ENCODE assay signal across 9 cellular contexts in the genomic region with DNA sequence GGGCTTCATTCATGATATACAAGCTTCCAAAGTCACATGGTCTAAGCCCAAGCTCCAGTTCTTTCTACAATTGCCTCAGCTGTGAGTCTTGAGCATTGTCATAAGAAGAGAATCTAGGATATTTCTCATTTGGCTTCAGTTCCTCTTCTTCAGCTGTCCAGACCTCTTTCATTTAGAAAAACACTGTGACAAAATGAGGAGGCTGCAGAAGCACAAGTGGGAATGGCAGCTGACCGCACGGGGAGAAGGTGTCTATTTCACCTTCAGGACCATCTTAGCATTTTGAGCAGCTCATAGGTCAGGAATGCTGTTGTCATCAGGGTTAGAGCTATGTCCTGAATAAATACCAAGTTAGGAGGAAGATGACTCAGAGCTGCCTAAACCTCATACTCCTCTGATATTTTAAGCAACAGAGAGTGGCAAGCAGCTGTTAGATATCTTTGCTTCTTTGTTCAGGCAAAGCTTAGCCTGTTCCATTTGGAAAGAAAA.
DNase-seq lines count a peak whose midpoint lies in the region; ATAC-seq and TF ChIP-seq lines count a peak whose summit lies in the region.
"Had no signal": no experiment of that assay in that cellular context is flagged by ENCODE, and none has a peak within 500 bp of the region (broad histone marks: within the 10 kb centered on the region; RNA-seq: fewer than 3 reads in every experiment).

No MANE protein-coding gene starts in this region.

- peaks cover 13 to 48% (median 25%) of the 10 kb centered on the region in 10 experiments for H3K4me1 ChIP-seq in BLaER1 treated with 17β-estradiol and CSF1 and Interleukin-3, amounts not matched to agents 10 nM and 100 nM
- H3K4me1 ChIP-seq in naive thymus-derived CD4-positive, alpha-beta T cell (ENCODE audit: control insufficient read depth in 2 of 2, insufficient read depth in 2 of 2, low read length in 2 of 2): no peaks in the 10 kb centered on the region

- no peak overlapping the region; a peak in 1 of 20 replicates for H3K4me3 ChIP-seq in BLaER1 treated with 17β-estradiol and CSF1 and Interleukin-3, amounts not matched to agents 10 nM and 100 nM
- H3K4me3 ChIP-seq in SK-N-MC: no peak overlapping the region
- H3K4me3 ChIP-seq in naive thymus-derived CD4-positive, alpha-beta T cell (ENCODE audit: low read length): no peak overlapping the region

- H3K4me3 Mint-ChIP-seq in naive thymus-derived CD4-positive, alpha-beta T cell: no peak overlapping the region
- H3K4me3 Mint-ChIP-seq in WTC11: no peak overlapping the region
- H3K4me3 Mint-ChIP-seq: IgD-negative memory B cell had no signal

- no peaks in the 10 kb centered on the region for H3K9me3 ChIP-seq in BLaER1 treated with 17β-estradiol and CSF1 and Interleukin-3, amounts not matched to agents 10 nM and 100 nM (replicated peaks in 1 of 11)
- no peaks in the 10 kb centered on the region for H3K9me3 ChIP-seq in SK-N-MC (ENCODE audit: low read depth, low read length)
- H3K9me3 ChIP-seq in naive thymus-derived CD4-positive, alpha-beta T cell (ENCODE audit: control insufficient read depth in 2 of 3, low read length in 3 of 3): no peaks in the 10 kb centered on the region

- H3K9ac ChIP-seq in BLaER1 treated with 17β-estradiol and CSF1 and Interleukin-3, amounts not matched to agents 10 nM and 100 nM: peak overlapping the region in 6 of 11 experiments; percentile 26 to 65 (median 50); a peak in 9 of 22 replicates
- no peak overlapping the region for H3K9ac ChIP-seq in SK-N-MC (ENCODE audit: insufficient read length)

- peak overlapping the region in 9 of 11 experiments; percentile 2 to 83 (median 64); a peak in 17 of 22 replicates for H3K27ac ChIP-seq in BLaER1 treated with 17β-estradiol and CSF1 and Interleukin-3, amounts not matched to agents 10 nM and 100 nM
- H3K27ac ChIP-seq in SK-N-MC: peak overlapping the region; percentile 62
- H3K27ac ChIP-seq in naive thymus-derived CD4-positive, alpha-beta T cell (ENCODE audit: low read depth, low read length): no peak overlapping the region

- no peaks in the 10 kb centered on the region for H4K20me1 ChIP-seq in BLaER1 treated with 17β-estradiol and CSF1 and Interleukin-3, amounts not matched to agents 10 nM and 100 nM

- peaks cover 0 to 13% (median 0%) of the 10 kb centered on the region in 7 donors for H3K4me1 Mint-ChIP-seq in naive thymus-derived CD4-positive, alpha-beta T cell
- peaks cover 4% of the 10 kb centered on the region for H3K4me1 Mint-ChIP-seq in WTC11
- H3K4me1 Mint-ChIP-seq: IgD-negative memory B cell had no signal

- no peak for TF ChIP-seq POLR2A in erythroblast (IDR thresholded peaks at IDR 0.05; ENCODE audit: low read length)

- H3K27me3 ChIP-seq in BLaER1 treated with 17β-estradiol and CSF1 and Interleukin-3, amounts not matched to agents 10 nM and 100 nM: no peaks in the 10 kb centered on the region
- no peaks in the 10 kb centered on the region for H3K27me3 ChIP-seq in naive thymus-derived CD4-positive, alpha-beta T cell (ENCODE audit: control insufficient read depth in 2 of 2, insufficient read depth in 2 of 2, low read length in 2 of 2)

- no peaks in the 10 kb centered on the region for H3K9me3 Mint-ChIP-seq in naive thymus-derived CD4-positive, alpha-beta T cell
- H3K9me3 Mint-ChIP-seq in WTC11: peaks cover 7% of the 10 kb centered on the region
- H3K9me3 Mint-ChIP-seq: IgD-negative memory B cell had no signal

- H3K4me2 ChIP-seq in BLaER1 treated with 17β-estradiol and CSF1 and Interleukin-3, amounts not matched to agents 10 nM and 100 nM: peak overlapping the region; percentile 6 to 80 (median 62); a peak in 20 of 22 replicates

- H3K27me3 Mint-ChIP-seq in naive thymus-derived CD4-positive, alpha-beta T cell: peaks cover 0 to 5% (median 0%) of the 10 kb centered on the region in 5 donors
- no peaks in the 10 kb centered on the region for H3K27me3 Mint-ChIP-seq in WTC11 (ENCODE audit: low read depth)
- H3K27me3 Mint-ChIP-seq: IgD-negative memory B cell had no signal

- intact Hi-C loops in naive thymus-derived CD4-positive, alpha-beta T cell (cut with micrococcal nuclease): no loop called here

- H3K36me3 ChIP-seq in BLaER1 treated with 17β-estradiol and CSF1 and Interleukin-3, amounts not matched to agents 10 nM and 100 nM: no peaks in the 10 kb centered on the region
- no peaks in the 10 kb centered on the region for H3K36me3 ChIP-seq in SK-N-MC (ENCODE audit: insufficient read depth, low read length)
- no peaks in the 10 kb centered on the region for H3K36me3 ChIP-seq in naive thymus-derived CD4-positive, alpha-beta T cell (ENCODE audit: control insufficient read depth in 2 of 3, insufficient read depth in 3 of 3, low read length in 3 of 3)

- no peak for DNase-seq in SK-N-MC (ENCODE audit: low read depth, low spot score)
- peak; percentile 14 to 58 for DNase-seq in erythroblast (lab: John Stamatoyannopoulos, UW)
- DNase-seq in naive thymus-derived CD4-positive, alpha-beta T cell: no peak
- DNase-seq in WTC11 (ENCODE audit: low spot score): no peak
- DNase-seq in NCI-H1105 treated with DMSO at 0.1 percent for 48 hours (lab: John Stamatoyannopoulos, UW): no peak

- POLR2A ChIA-PET in naive thymus-derived CD4-positive, alpha-beta T cell (lab: Charles Lee): no interaction called here
- POLR2A ChIA-PET in WTC11 (lab: Charles Lee): no interaction called here

- H3K27ac Mint-ChIP-seq in naive thymus-derived CD4-positive, alpha-beta T cell: no peak overlapping the region
- no peak overlapping the region for H3K27ac Mint-ChIP-seq in WTC11
- H3K27ac Mint-ChIP-seq: IgD-negative memory B cell had no signal

- H3K36me3 Mint-ChIP-seq in naive thymus-derived CD4-positive, alpha-beta T cell: no peaks in the 10 kb centered on the region
- H3K36me3 Mint-ChIP-seq in WTC11: no peaks in the 10 kb centered on the region
- H3K36me3 Mint-ChIP-seq: IgD-negative memory B cell had no signal

- ATAC-seq in GM19395 (IDR thresholded peaks at IDR 0.05; ENCODE audit: unreplicated experiment) (peak; percentile 90), HG03354 (IDR thresholded peaks at IDR 0.05; ENCODE audit: poor library complexity, severe bottlenecking, unreplicated experiment) (peak; percentile 89), WTC11 (no peak)
- ATAC-seq in naive thymus-derived CD4-positive, alpha-beta T cell: peak; percentile 67

- TF ChIP-seq CTCF in WTC11 (IDR thresholded peaks at IDR 0.05): no peak

- CTCF ChIA-PET in naive thymus-derived CD4-positive, alpha-beta T cell (lab: Charles Lee): no interaction called here
- CTCF ChIA-PET in WTC11 (lab: Charles Lee): interaction anchor here (0.9 kb wide), 1 partner anchor 395 kb away, joined by 5 read pairs; no protein-coding TSS in a partner anchor

TF ChIP-seq in WTC11, 78 proteins besides CTCF, POLR2A, EP300 and RAD21 (continues in another document):
- TF ChIP-seq PREB (CRISPR knock-in tag; IDR thresholded peaks at IDR 0.05; ENCODE audit: borderline replicate concordance): no peak
- TF ChIP-seq PRDM15 (CRISPR knock-in tag; IDR thresholded peaks at IDR 0.05): no peak
- no peak for TF ChIP-seq CREM (CRISPR knock-in tag; IDR thresholded peaks at IDR 0.05)
- TF ChIP-seq, protein P1, sequence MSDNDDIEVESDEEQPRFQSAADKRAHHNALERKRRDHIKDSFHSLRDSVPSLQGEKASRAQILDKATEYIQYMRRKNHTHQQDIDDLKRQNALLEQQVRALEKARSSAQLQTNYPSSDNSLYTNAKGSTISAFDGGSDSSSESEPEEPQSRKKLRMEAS (CRISPR knock-in tag; IDR thresholded peaks at IDR 0.05): no peak

Comparison
In these comparisons a context has a peak if more than half of its experiments do, and no peak if none do; other contexts are left out.
1. DNase-seq: peak in erythroblast (2 of 2); none in SK-N-MC (single experiment), naive thymus-derived CD4-positive, alpha-beta T cell (0 of 9), WTC11 (single experiment) and NCI-H1105 treated with DMSO at 0.1 percent for 48 hours (single experiment).